Comparison of ENCODE assay signal across 16 cellular contexts in the genomic region with DNA sequence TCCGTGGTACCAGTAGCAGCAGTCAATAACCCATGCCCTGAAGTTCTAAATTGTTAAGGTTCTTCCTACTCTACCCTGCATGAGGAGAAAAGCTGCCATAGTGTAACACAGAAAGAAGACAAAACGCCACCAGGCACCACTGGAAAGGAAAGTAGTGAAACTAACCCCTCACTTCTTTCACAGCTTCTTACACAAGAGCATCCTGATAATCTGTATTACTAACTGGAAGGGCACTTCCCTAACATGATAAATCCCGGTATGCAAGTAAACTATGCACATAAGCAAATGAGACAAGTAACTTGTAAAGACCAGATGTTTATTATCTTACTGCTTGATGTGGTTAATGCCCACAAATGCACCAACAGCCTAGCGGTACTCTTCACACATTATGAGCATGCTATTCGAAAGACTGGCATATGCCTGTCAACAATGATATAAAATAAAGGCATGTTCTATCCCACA.
A peak's percentile ranks its signal among the peaks of the same experiment; 100 is the strongest.
DNase-seq lines count a peak whose midpoint lies in the region; ATAC-seq and TF ChIP-seq lines count a peak whose summit lies in the region.
"Had no signal": no experiment of that assay in that cellular context is flagged by ENCODE, and none has a peak within 500 bp of the region (broad histone marks: within the 10 kb centered on the region; RNA-seq: fewer than 3 reads in every experiment).

No MANE protein-coding gene starts in this region.

- peaks cover 40% of the 10 kb centered on the region for H3K36me3 Mint-ChIP-seq in Calu3 (ENCODE audit: insufficient read depth, unreplicated experiment)

- H3K4me3 ChIP-seq in choroid plexus epithelial cell (ENCODE audit: low read depth, low read length), result no peak overlapping the region
- no peak overlapping the region for H3K4me3 ChIP-seq in smooth muscle cell
- H3K4me3 ChIP-seq: HAP-1, skin epidermis, testis had no signal

- no peaks in the 10 kb centered on the region for H3K9me3 Mint-ChIP-seq in Calu3 (ENCODE audit: low read depth, unreplicated experiment)

- H3K36me3 ChIP-seq in smooth muscle cell (ENCODE audit: low read depth), result no peaks in the 10 kb centered on the region

- peaks cover 73% of the 10 kb centered on the region for H3K4me1 Mint-ChIP-seq in Calu3 (ENCODE audit: low read depth, unreplicated experiment)
- H3K4me1 Mint-ChIP-seq: nephron had no signal

- H3F3A ChIP-seq in smooth muscle cell (ENCODE audit: low read depth), result no peaks in the 10 kb centered on the region

- H3K9me3 ChIP-seq in smooth muscle cell (replicated peaks; ENCODE audit: low read depth), result no peaks in the 10 kb centered on the region
- H3K9me3 ChIP-seq: HAP-1, testis had no signal

- H3K27me3 ChIP-seq in smooth muscle cell (ENCODE audit: low read depth), result no peaks in the 10 kb centered on the region
- H3K27me3 ChIP-seq: foreskin keratinocyte, testis had no signal

- peak overlapping the region; percentile 79 for H3K27ac ChIP-seq in smooth muscle cell (ENCODE audit: low read depth)
- H3K27ac ChIP-seq: foreskin keratinocyte, testis had no signal

- H3K4me1 ChIP-seq in smooth muscle cell (ENCODE audit: low read depth), result peaks cover 4% of the 10 kb centered on the region
- H3K4me1 ChIP-seq: HAP-1, testis had no signal

- H4K20me1 ChIP-seq in smooth muscle cell (ENCODE audit: low read depth), result peaks cover 27% of the 10 kb centered on the region

- TF ChIP-seq CTCF in choroid plexus epithelial cell (conservative IDR thresholded peaks at IDR 0.05; ENCODE audit: low read depth, low read length), result no peak
- TF ChIP-seq CTCF in smooth muscle cell (IDR thresholded peaks at IDR 0.05; ENCODE audit: borderline replicate concordance, insufficient read depth, poor library complexity, severe bottlenecking), result no peak
- no peak for TF ChIP-seq CTCF in Calu3 (IDR thresholded peaks at IDR 0.05; ENCODE audit: unreplicated experiment)

- peaks cover 21% of the 10 kb centered on the region for H3K79me2 ChIP-seq in smooth muscle cell (ENCODE audit: low read depth)

- WGBS in smooth muscle cell (ENCODE audit: low lambda C conversion rate), result 29% methylated on average over 5 of the region's 5 CpGs

- BruUV-seq in Calu3 (replicated peaks; lab: Mats Ljungman, UMichigan), result no TSS peak

- no peak overlapping the region for H3K4me3 Mint-ChIP-seq in Calu3 (ENCODE audit: low read depth, unreplicated experiment)
- H3K4me3 Mint-ChIP-seq: nephron had no signal

- H3K4me2 ChIP-seq in smooth muscle cell, result peak overlapping the region; percentile 67

- ATAC-seq in HG03095 (IDR thresholded peaks at IDR 0.05; ENCODE audit: unreplicated experiment), result no peak
- ATAC-seq: foreskin keratinocyte had no signal

- no peak overlapping the region for H3K27ac Mint-ChIP-seq in Calu3 (ENCODE audit: unreplicated experiment)
- H3K27ac Mint-ChIP-seq: nephron had no signal

- intact Hi-C loops in Calu3 (cut with micrococcal nuclease; ENCODE audit: unreplicated experiment), result no loop called here

- no peak overlapping the region for H2AFZ ChIP-seq in smooth muscle cell (ENCODE audit: low read depth)

- DNase-seq in EH (ENCODE audit: low read depth) (peak; percentile 84), NAMALWA (ENCODE audit: low spot score) (peak; percentile 14), choroid plexus epithelial cell (ENCODE audit: low read depth) (peak; percentile 73), smooth muscle cell (lab: John Stamatoyannopoulos, UW; ENCODE audit: unreplicated experiment) (no peak), Calu3 (no peak), NCI-H2081 treated with DMSO at 0.1 percent for 48 hours (lab: John Stamatoyannopoulos, UW) (no peak)
- DNase-seq: activated gamma-delta T cell treated with Interleukin-2 at 50 U/mL for 16 hours, foreskin keratinocyte, kidney glomerular epithelial cell, NCI-H1417 treated with DMSO at 0.1 percent for 48 hours, NCI-H774, testis had no signal

- H3K9ac ChIP-seq in smooth muscle cell (ENCODE audit: low read depth), result no peak overlapping the region

- CTCF ChIA-PET in Calu3 (lab: Charles Lee), result no interaction called here

- no peaks in the 10 kb centered on the region for H3K27me3 Mint-ChIP-seq in Calu3 (ENCODE audit: unreplicated experiment)

Comparison
In these comparisons a context has a peak if more than half of its experiments do, and no peak if none do; other contexts are left out.
1. DNase-seq: peak in EH (single experiment), NAMALWA (single experiment) and choroid plexus epithelial cell (single experiment); none in smooth muscle cell (single experiment), Calu3 (single experiment) and NCI-H2081 treated with DMSO at 0.1 percent for 48 hours (single experiment).